In genomic region chr5:1209552-1209852, GRCh38 we compare ENCODE assay signal across 21 cellular contexts. TPM values are rescaled to one million over a fixed set of nuclear protein-coding genes. Genes with fewer than 3 reads are reported as not detected.
DNase-seq lines count a peak whose midpoint lies in the region; ATAC-seq and TF ChIP-seq lines count a peak whose summit lies in the region.
"Had no signal": no experiment of that assay in that cellular context is flagged by ENCODE, and none has a peak within 500 bp of the region (broad histone marks: within the 10 kb centered on the region; RNA-seq: fewer than 3 reads in every experiment).

No MANE protein-coding gene starts in this region.

- POLR2A ChIA-PET in HEK293 (lab: Yijun Ruan, JAX), result no interaction called here

- H3K9ac ChIP-seq in MM.1S (ENCODE audit: low read length), result no peak overlapping the region
- H3K9ac ChIP-seq: BLaER1 treated with 17β-estradiol and CSF1 and Interleukin-3, amounts not matched to agents 10 nM and 100 nM had no signal

- no peak overlapping the region for H3K4me3 ChIP-seq in HEK293 (ENCODE audit: low read depth, low read length)
- no peak overlapping the region for H3K4me3 ChIP-seq in MM.1S (ENCODE audit: low read length)
- no peak overlapping the region for H3K4me3 ChIP-seq in hepatocyte
- H3K4me3 ChIP-seq in mucosa of descending colon, result no peak overlapping the region
- H3K4me3 ChIP-seq: A549; BLaER1 treated with 17β-estradiol and CSF1 and Interleukin-3, amounts not matched to agents 10 nM and 100 nM; GM12878; GM23338 had no signal

- peak overlapping the region; percentile 48; the same call in 1 of the 2 replicates for H2AFZ ChIP-seq in MM.1S (ENCODE audit: low read length)
- no peak overlapping the region for H2AFZ ChIP-seq in hepatocyte
- H2AFZ ChIP-seq: GM23338 had no signal

- intact Hi-C loops in mucosa of descending colon (cut with DNase I, micrococcal nuclease), result no loop called here

- H3K27me3 Mint-ChIP-seq in progenitor cell of endocrine pancreas, result peaks cover 5% of the 10 kb centered on the region
- H3K27me3 Mint-ChIP-seq: CD4-positive, alpha-beta T cell had no signal

- H3K36me3 Mint-ChIP-seq in progenitor cell of endocrine pancreas (ENCODE audit: insufficient read depth), result no peaks in the 10 kb centered on the region
- H3K36me3 Mint-ChIP-seq: CD14-positive monocyte; CD8-positive, alpha-beta memory T cell had no signal

- no peak for ATAC-seq in mucosa of descending colon
- ATAC-seq in stimulated activated naive CD8-positive, alpha-beta T cell treated with anti-CD3 and anti-CD28 coated beads, Interleukin-15, Interleukin-2, amounts not matched to agents 100 U/mL and 50 U/mL, for 24 hours, result no peak
- ATAC-seq: GM23338 had no signal

- H3K27me3 ChIP-seq in MM.1S (replicated peaks; ENCODE audit: insufficient read depth, low read length) (no peaks in the 10 kb centered on the region), hepatocyte (no peaks in the 10 kb centered on the region)
- H3K27me3 ChIP-seq: BE2C had no signal

- TF ChIP-seq CTCF in HEK293 (tag by site-specific recombination; IDR thresholded peaks at IDR 0.05), result no peak
- TF ChIP-seq CTCF in MM.1S (IDR thresholded peaks at IDR 0.05; ENCODE audit: low read length), result no peak
- TF ChIP-seq CTCF in hepatocyte (IDR thresholded peaks at IDR 0.05; ENCODE audit: poor library complexity), result no peak
- TF ChIP-seq CTCF in progenitor cell of endocrine pancreas (IDR thresholded peaks at IDR 0.05; ENCODE audit: unreplicated experiment), result no peak
- no peak for TF ChIP-seq CTCF in mucosa of descending colon (IDR thresholded peaks at IDR 0.05)

- CTCF ChIA-PET in HEK293 (lab: Yijun Ruan, JAX), result interaction anchor here (0.6 kb wide), 1 partner anchor 193 kb away, joined by 3 read pairs; no protein-coding TSS in a partner anchor

- H3K36me3 ChIP-seq in HEK293 (ENCODE audit: control insufficient read depth in 2 of 2, insufficient read depth in 1 of 2, low read length in 2 of 2) (no peaks in the 10 kb centered on the region), MM.1S (replicated peaks; ENCODE audit: insufficient read depth, low read length) (no peaks in the 10 kb centered on the region), hepatocyte (replicated peaks; ENCODE audit: insufficient read depth, low read depth) (no peaks in the 10 kb centered on the region), mucosa of descending colon (ENCODE audit: low read depth) (no peaks in the 10 kb centered on the region)
- H3K36me3 ChIP-seq: BE2C; BLaER1 treated with 17β-estradiol and CSF1 and Interleukin-3, amounts not matched to agents 10 nM and 100 nM had no signal

- H3K4me1 ChIP-seq in HEK293 (ENCODE audit: control insufficient read depth, insufficient read depth, low read length), result no peaks in the 10 kb centered on the region
- peaks cover 11% of the 10 kb centered on the region for H3K4me1 ChIP-seq in MM.1S (ENCODE audit: low read length)
- peaks cover 1% of the 10 kb centered on the region for H3K4me1 ChIP-seq in hepatocyte (ENCODE audit: insufficient read depth)
- peaks cover 3% of the 10 kb centered on the region for H3K4me1 ChIP-seq in mucosa of descending colon (ENCODE audit: low read depth)
- H3K4me1 ChIP-seq: A549 had no signal

- H3K4me1 Mint-ChIP-seq in progenitor cell of endocrine pancreas (ENCODE audit: low read depth), result peaks cover 8% of the 10 kb centered on the region
- H3K4me1 Mint-ChIP-seq: CD14-positive monocyte; CD8-positive, alpha-beta memory T cell had no signal

- no peaks in the 10 kb centered on the region for H3K9me2 ChIP-seq in MM.1S (replicated peaks; ENCODE audit: insufficient read depth, low read length)
- no peaks in the 10 kb centered on the region for H3K9me2 ChIP-seq in hepatocyte (replicated peaks; ENCODE audit: insufficient read depth)

- peak overlapping the region; percentile 19 for H3K27ac Mint-ChIP-seq in progenitor cell of endocrine pancreas
- H3K27ac Mint-ChIP-seq: CD14-positive monocyte; CD4-positive, alpha-beta T cell; GM23338; H9; HFFc6 had no signal

- no peak overlapping the region for H3K4me3 Mint-ChIP-seq in progenitor cell of endocrine pancreas (ENCODE audit: low read depth)
- H3K4me3 Mint-ChIP-seq: CD14-positive monocyte; CD4-positive, alpha-beta T cell; CD8-positive, alpha-beta memory T cell; GM23338; H9; HFFc6 had no signal

- H3K4me2 ChIP-seq in MM.1S (ENCODE audit: low read depth, low read length) (no peak overlapping the region), hepatocyte (no peak overlapping the region)
- H3K4me2 ChIP-seq: A549; BLaER1 treated with 17β-estradiol and CSF1 and Interleukin-3, amounts not matched to agents 10 nM and 100 nM; GM23338 had no signal

- H3K9me3 Mint-ChIP-seq in progenitor cell of endocrine pancreas (ENCODE audit: low read depth), result no peaks in the 10 kb centered on the region
- H3K9me3 Mint-ChIP-seq: CD4-positive, alpha-beta T cell; CD8-positive, alpha-beta memory T cell; GM23338 had no signal

- H4K20me1 ChIP-seq in MM.1S (ENCODE audit: insufficient read depth, low read length) (no peaks in the 10 kb centered on the region), hepatocyte (ENCODE audit: insufficient read depth, poor library complexity, severe bottlenecking) (no peaks in the 10 kb centered on the region)

- DNase-seq in MM.1S, result no peak
- DNase-seq in hepatocyte (ENCODE audit: low spot score), result no peak
- DNase-seq in progenitor cell of endocrine pancreas (ENCODE audit: low spot score, unreplicated experiment), result no peak
- DNase-seq in mucosa of descending colon, result no peak
- no peak for DNase-seq in stimulated activated naive CD8-positive, alpha-beta T cell treated with anti-CD3 and anti-CD28 coated beads, Interleukin-15, Interleukin-2, amounts not matched to agents 100 U/mL and 50 U/mL, for 24 hours
- no peak for DNase-seq in NCI-H2107 treated with DMSO at 0.1 percent for 48 hours (lab: John Stamatoyannopoulos, UW; ENCODE audit: unreplicated experiment)
- DNase-seq: AML-193; BE2C; CD4-positive, alpha-beta T cell; DMS 273 treated with DMSO at 0.1 percent for 48 hours; GDM1; H9; HFFc6 had no signal

- H3K27ac ChIP-seq in HEK293 (ENCODE audit: extremely low read depth, low read depth, low read length) (no peak overlapping the region), MM.1S (ENCODE audit: low read length) (no peak overlapping the region), hepatocyte (peak overlapping the region; percentile 34)
- H3K27ac ChIP-seq: A549; BLaER1 treated with 17β-estradiol and CSF1 and Interleukin-3, amounts not matched to agents 10 nM and 100 nM had no signal

- H3F3A ChIP-seq in MM.1S (ENCODE audit: insufficient read depth, low read length), result no peaks in the 10 kb centered on the region

- H3K9me3 ChIP-seq in HEK293 (ENCODE audit: control insufficient read depth, insufficient read depth, low read depth, low read length), result no peaks in the 10 kb centered on the region
- no peaks in the 10 kb centered on the region for H3K9me3 ChIP-seq in MM.1S (replicated peaks; ENCODE audit: insufficient read depth, low read length)
- no peaks in the 10 kb centered on the region for H3K9me3 ChIP-seq in hepatocyte (ENCODE audit: low read depth)
- no peaks in the 10 kb centered on the region for H3K9me3 ChIP-seq in mucosa of descending colon
- H3K9me3 ChIP-seq: A549; BE2C; BLaER1 treated with 17β-estradiol and CSF1 and Interleukin-3, amounts not matched to agents 10 nM and 100 nM had no signal

- 65% methylated on average over 2 of the region's 2 CpGs for WGBS in hepatocyte (ENCODE audit: low lambda C conversion rate, missing lambda C conversion rate)

- H3K79me2 ChIP-seq in MM.1S (ENCODE audit: low read length) (no peaks in the 10 kb centered on the region), hepatocyte (no peaks in the 10 kb centered on the region)

TF ChIP-seq in HEK293, 187 proteins besides CTCF, POLR2A, EP300 and RAD21 (continues in another document):
- TF ChIP-seq IKZF3 (tag by site-specific recombination; IDR thresholded peaks at IDR 0.05), result no peak
- TF ChIP-seq, protein P1, sequence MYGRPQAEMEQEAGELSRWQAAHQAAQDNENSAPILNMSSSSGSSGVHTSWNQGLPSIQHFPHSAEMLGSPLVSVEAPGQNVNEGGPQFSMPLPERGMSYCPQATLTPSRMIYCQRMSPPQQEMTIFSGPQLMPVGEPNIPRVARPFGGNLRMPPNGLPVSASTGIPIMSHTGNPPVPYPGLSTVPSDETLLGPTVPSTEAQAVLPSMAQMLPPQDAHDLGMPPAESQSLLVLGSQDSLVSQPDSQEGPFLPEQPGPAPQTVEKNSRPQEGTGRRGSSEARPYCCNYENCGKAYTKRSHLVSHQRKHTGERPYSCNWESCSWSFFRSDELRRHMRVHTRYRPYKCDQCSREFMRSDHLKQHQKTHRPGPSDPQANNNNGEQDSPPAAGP (tag by site-specific recombination; IDR thresholded peaks at IDR 0.05), result no peak
- TF ChIP-seq ZNF561 (tag by site-specific recombination; IDR thresholded peaks at IDR 0.05; ENCODE audit: borderline replicate concordance), result no peak
- no peak for TF ChIP-seq ZNF549 (tag by site-specific recombination; IDR thresholded peaks at IDR 0.05)
- TF ChIP-seq PRDM1 (tag by site-specific recombination; IDR thresholded peaks at IDR 0.05), result peak; percentile 56
- no peak for TF ChIP-seq ZNF239 (tag by site-specific recombination; IDR thresholded peaks at IDR 0.05)
- TF ChIP-seq SETDB1 (IDR thresholded peaks at IDR 0.05; ENCODE audit: insufficient read length, low read length), result no peak
- TF ChIP-seq ZSCAN5A (tag by site-specific recombination; IDR thresholded peaks at IDR 0.05), result no peak
- peak; percentile 76 for TF ChIP-seq ZNF366 (tag by site-specific recombination; conservative IDR thresholded peaks at IDR 0.05)

RNA-seq across cellular contexts. Expression of gene SLC6A19, which starts 8.1 kb away (rescaled TPM):
- total RNA-seq in hepatocyte (5.2 and 6.7 TPM in 2 replicates), progenitor cell of endocrine pancreas (2.2 and 2.6 TPM in 2 replicates), mucosa of descending colon (10 to 100 TPM; 14.4 to 92.8 (median 29.2) TPM)
- polyA plus RNA-seq in hepatocyte, result 4.8 and 5.8 TPM in 2 replicates
- total RNA-seq: CD4-positive, alpha-beta T cell; CD8-positive, alpha-beta memory T cell; GM23338; H4; H9; HFFc6 had no signal
- polyA plus RNA-seq: CD14-positive monocyte; CD8-positive, alpha-beta memory T cell; GM23338 had no signal

RNA-seq across cellular contexts. Expression of gene SLC6A18, which starts 15.7 kb away (rescaled TPM):
- total RNA-seq in hepatocyte (not detected in 2 replicates), progenitor cell of endocrine pancreas (not detected in 2 replicates), mucosa of descending colon (under 1 TPM in 1 of 3 donors, not detected in 2; 0.89 TPM)
- 0.35 TPM in 1 of 2 replicates, not detected in the other for polyA plus RNA-seq in hepatocyte
- total RNA-seq: CD4-positive, alpha-beta T cell; CD8-positive, alpha-beta memory T cell; GM12878; GM23338; H4; H9; HFFc6 had no signal
- polyA plus RNA-seq: A549; CD14-positive monocyte; CD8-positive, alpha-beta memory T cell; GM12878; GM23338 had no signal
